In the genomic region with DNA sequence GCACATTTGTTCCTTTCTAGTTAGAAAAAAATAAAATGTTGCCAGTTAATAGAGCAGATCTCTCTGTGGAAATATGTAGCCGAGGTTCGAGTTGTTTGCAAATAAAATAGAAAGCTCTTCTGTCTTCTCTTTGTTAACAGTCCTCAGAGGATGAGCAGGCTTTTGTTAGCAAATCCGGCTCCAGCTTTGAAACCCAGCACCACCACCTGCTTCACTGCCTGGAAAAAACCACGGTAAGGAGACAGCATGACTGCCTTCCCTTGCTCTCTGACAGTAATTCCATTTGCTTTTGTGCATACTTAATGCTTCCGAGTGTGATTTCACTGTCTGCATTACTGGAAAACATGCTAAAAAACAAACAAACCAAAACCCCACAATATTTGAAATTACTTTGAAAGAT, we compare ENCODE assay signal across 15 cellular contexts.
DNase-seq lines count a peak whose midpoint lies in the region; ATAC-seq and TF ChIP-seq lines count a peak whose summit lies in the region.
"Had no signal": no experiment of that assay in that cellular context is flagged by ENCODE, and none has a peak within 500 bp of the region (broad histone marks: within the 10 kb centered on the region; RNA-seq: fewer than 3 reads in every experiment).

No MANE protein-coding gene starts in this region.

- DNase-seq in NCI-H1105 treated with DMSO at 0.1 percent for 48 hours (lab: John Stamatoyannopoulos, UW) (peak; percentile 75), NCI-H748 (lab: John Stamatoyannopoulos, UW; ENCODE audit: unreplicated experiment) (peak; percentile 93), epithelial cell of esophagus (ENCODE audit: low read depth) (peak; percentile 4), sigmoid colon (no peak), tibial artery (no peak), mesenteric fat pad (ENCODE audit: low spot score) (no peak)
- DNase-seq in stimulated activated naive CD8-positive, alpha-beta T cell treated with anti-CD3 and anti-CD28 coated beads, Interleukin-15, amount 100 ng/mL, for 72 hours = no peak
- DNase-seq: activated T-cell treated with anti-CD3 and anti-CD28 coated beads, Interleukin-2, amount 50 U/mL, for 72 hours; CD8-positive, alpha-beta memory T cell; NCI-H1436; right lobe of liver; Right ventricle myocardium superior had no signal

- H3K9me3 Mint-ChIP-seq in stimulated activated naive CD8-positive, alpha-beta T cell treated with anti-CD3 and anti-CD28 coated beads, Interleukin-15, amount 100 ng/mL, for 72 hours = no peaks in the 10 kb centered on the region
- H3K9me3 Mint-ChIP-seq: activated T-cell treated with anti-CD3 and anti-CD28 coated beads, Interleukin-2, amount 50 U/mL, for 72 hours; CD8-positive, alpha-beta memory T cell had no signal

- no peaks in the 10 kb centered on the region for H3K4me1 Mint-ChIP-seq in stimulated activated naive CD8-positive, alpha-beta T cell treated with anti-CD3 and anti-CD28 coated beads, Interleukin-15, amount 100 ng/mL, for 72 hours
- H3K4me1 Mint-ChIP-seq: CD8-positive, alpha-beta memory T cell had no signal

- H3K27ac ChIP-seq in sigmoid colon (peak overlapping the region in 3 of 4 donors; percentile 4 to 54 (median 35)), tibial artery (no peak overlapping the region)
- H3K27ac ChIP-seq: ascending aorta, right lobe of liver, thoracic aorta had no signal

- H3K4me1 ChIP-seq in sigmoid colon (peaks cover 0 to 19% (median 5%) of the 10 kb centered on the region in 4 donors), tibial artery (no peaks in the 10 kb centered on the region)
- H3K4me1 ChIP-seq: ascending aorta, right lobe of liver had no signal

- WGBS in sigmoid colon, 2 donors = 38 to 52% methylated on average over 5 of the region's 5 CpGs

- intact Hi-C loops in sigmoid colon (cut with DNase I) = loop anchor here (5.0 kb wide), 1 partner anchor 115 kb away; a partner anchor contains a TSS
- intact Hi-C loops in tibial artery (cut with DNase I; ENCODE audit: low total_unique reads) = no loop called here

- H3K27me3 ChIP-seq in sigmoid colon = no peaks in the 10 kb centered on the region
- no peaks in the 10 kb centered on the region for H3K27me3 ChIP-seq in tibial artery
- H3K27me3 ChIP-seq: ascending aorta, right lobe of liver had no signal

- H3K27me3 Mint-ChIP-seq in stimulated activated naive CD8-positive, alpha-beta T cell treated with anti-CD3 and anti-CD28 coated beads, Interleukin-15, amount 100 ng/mL, for 72 hours = no peaks in the 10 kb centered on the region

- no peak for TF ChIP-seq EP300 in sigmoid colon (IDR thresholded peaks at IDR 0.05)

- ATAC-seq in GM18505 (IDR thresholded peaks at IDR 0.05; ENCODE audit: unreplicated experiment) = no peak
- ATAC-seq in stimulated activated naive CD8-positive, alpha-beta T cell treated with anti-CD3 and anti-CD28 coated beads, Interleukin-15, amount 100 ng/mL, for 72 hours = no peak
- ATAC-seq: activated T-cell treated with anti-CD3 and anti-CD28 coated beads, Interleukin-2, amount 50 U/mL, for 72 hours had no signal

- TF ChIP-seq CTCF in epithelial cell of esophagus (IDR thresholded peaks at IDR 0.05; ENCODE audit: insufficient read depth, low read depth, low read length, missing control alignments) = no peak
- TF ChIP-seq CTCF in sigmoid colon (IDR thresholded peaks at IDR 0.05) = no peak
- no peak for TF ChIP-seq CTCF in tibial artery (IDR thresholded peaks at IDR 0.05)

- H3K36me3 ChIP-seq in sigmoid colon (no peaks in the 10 kb centered on the region), tibial artery (no peaks in the 10 kb centered on the region)
- H3K36me3 ChIP-seq: ascending aorta, right lobe of liver, thoracic aorta had no signal

- no peak overlapping the region for H3K4me3 ChIP-seq in epithelial cell of esophagus (ENCODE audit: low read length)
- H3K4me3 ChIP-seq in sigmoid colon = no peak overlapping the region
- H3K4me3 ChIP-seq in tibial artery = no peak overlapping the region
- H3K4me3 ChIP-seq: ascending aorta, right lobe of liver, thoracic aorta had no signal

- TF ChIP-seq POLR2A in sigmoid colon (IDR thresholded peaks at IDR 0.05) (no peak), GM18505 (IDR thresholded peaks at IDR 0.05; ENCODE audit: borderline replicate concordance, extremely low read depth, insufficient read depth, insufficient read length) (no peak)

- H3K9me3 ChIP-seq in sigmoid colon (no peaks in the 10 kb centered on the region), tibial artery (no peaks in the 10 kb centered on the region)
- H3K9me3 ChIP-seq: ascending aorta, right lobe of liver, thoracic aorta had no signal

- no peak overlapping the region for H3K4me3 Mint-ChIP-seq in stimulated activated naive CD8-positive, alpha-beta T cell treated with anti-CD3 and anti-CD28 coated beads, Interleukin-15, amount 100 ng/mL, for 72 hours
- H3K4me3 Mint-ChIP-seq: activated T-cell treated with anti-CD3 and anti-CD28 coated beads, Interleukin-2, amount 50 U/mL, for 72 hours; CD8-positive, alpha-beta memory T cell had no signal

- peak overlapping the region in 1 of 2 donors; percentile 77 for H3K27ac Mint-ChIP-seq in stimulated activated naive CD8-positive, alpha-beta T cell treated with anti-CD3 and anti-CD28 coated beads, Interleukin-15, amount 100 ng/mL, for 72 hours
- H3K27ac Mint-ChIP-seq: activated T-cell treated with anti-CD3 and anti-CD28 coated beads, Interleukin-2, amount 50 U/mL, for 72 hours; CD8-positive, alpha-beta memory T cell had no signal

Comparison
In these comparisons a context has a peak if more than half of its experiments do, and no peak if none do; other contexts are left out.
1. DNase-seq: peak in NCI-H1105 treated with DMSO at 0.1 percent for 48 hours (single experiment), NCI-H748 (single experiment) and epithelial cell of esophagus (single experiment); none in sigmoid colon (single experiment), tibial artery (0 of 2), mesenteric fat pad (single experiment) and stimulated activated naive CD8-positive, alpha-beta T cell treated with anti-CD3 and anti-CD28 coated beads, Interleukin-15, amount 100 ng/mL, for 72 hours (0 of 2).
2. H3K27ac ChIP-seq: peak in sigmoid colon (3 of 4); none in tibial artery (0 of 2).